ENCODE assay signal across 10 cellular contexts in genomic region chr5:32388429-32389111, GRCh38. TPM values are rescaled to one million over a fixed set of nuclear protein-coding genes. Genes with fewer than 3 reads are reported as not detected.
A peak's percentile ranks its signal among the peaks of the same experiment; 100 is the strongest.
DNase-seq lines count a peak whose midpoint lies in the region; ATAC-seq and TF ChIP-seq lines count a peak whose summit lies in the region.
"Had no signal": no experiment of that assay in that cellular context is flagged by ENCODE, and none has a peak within 500 bp of the region (broad histone marks: within the 10 kb centered on the region; RNA-seq: fewer than 3 reads in every experiment).

No MANE protein-coding gene starts in this region.

- peaks cover 49% of the 10 kb centered on the region for H3K36me3 Mint-ChIP-seq in activated CD8-positive, alpha-beta T cell treated with anti-CD3 and anti-CD28 coated beads for 36 hours (ENCODE audit: low read depth)
- H3K36me3 Mint-ChIP-seq in activated CD8-positive, alpha-beta T cell treated with anti-CD3 and anti-CD28 coated beads, Interleukin-2, amount 10 ng/mL, durations not matched to agents 7 days and 5 days (ENCODE audit: low read depth) = peaks cover 47% of the 10 kb centered on the region
- peaks cover 100% of the 10 kb centered on the region for H3K36me3 Mint-ChIP-seq in stimulated activated effector memory CD8-positive, alpha-beta T cell treated with anti-CD3 and anti-CD28 coated beads, Interleukin-12 subunit alpha, Interleukin-12 subunit beta, amount 100 ng/mL, for 72 hours

- H3K4me1 Mint-ChIP-seq in activated CD8-positive, alpha-beta T cell treated with anti-CD3 and anti-CD28 coated beads for 36 hours (ENCODE audit: low read depth) = peaks cover 2% of the 10 kb centered on the region
- no peaks in the 10 kb centered on the region for H3K4me1 Mint-ChIP-seq in activated CD8-positive, alpha-beta T cell treated with anti-CD3 and anti-CD28 coated beads, Interleukin-2, amount 10 ng/mL, durations not matched to agents 7 days and 5 days (ENCODE audit: low read depth)
- H3K4me1 Mint-ChIP-seq in stimulated activated effector memory CD8-positive, alpha-beta T cell treated with anti-CD3 and anti-CD28 coated beads, Interleukin-12 subunit alpha, Interleukin-12 subunit beta, amount 100 ng/mL, for 72 hours = peaks cover 19% of the 10 kb centered on the region

- no peaks in the 10 kb centered on the region for H3K9me3 Mint-ChIP-seq in activated CD8-positive, alpha-beta T cell treated with anti-CD3 and anti-CD28 coated beads for 36 hours
- H3K9me3 Mint-ChIP-seq in activated CD8-positive, alpha-beta T cell treated with anti-CD3 and anti-CD28 coated beads, Interleukin-2, amount 10 ng/mL, durations not matched to agents 7 days and 5 days (ENCODE audit: insufficient read depth) = no peaks in the 10 kb centered on the region
- no peaks in the 10 kb centered on the region for H3K9me3 Mint-ChIP-seq in stimulated activated effector memory CD8-positive, alpha-beta T cell treated with anti-CD3 and anti-CD28 coated beads, Interleukin-12 subunit alpha, Interleukin-12 subunit beta, amount 100 ng/mL, for 72 hours

- intact Hi-C loops in activated CD8-positive, alpha-beta T cell treated with anti-CD3 and anti-CD28 coated beads for 36 hours (cut with micrococcal nuclease) = no loop called here

- no peak for DNase-seq in activated CD8-positive, alpha-beta T cell treated with anti-CD3 and anti-CD28 coated beads for 36 hours
- DNase-seq in activated CD8-positive, alpha-beta T cell treated with anti-CD3 and anti-CD28 coated beads, Interleukin-2, amount 10 ng/mL, durations not matched to agents 7 days and 5 days = no peak
- peak; percentile 33 for DNase-seq in RPMI7951 (ENCODE audit: low read depth)
- peak; percentile 21 for DNase-seq in dermis blood vessel endothelial cell
- no peak for DNase-seq in stimulated activated effector memory CD8-positive, alpha-beta T cell treated with anti-CD3 and anti-CD28 coated beads, Interleukin-12 subunit alpha, Interleukin-12 subunit beta, amount 100 ng/mL, for 72 hours (ENCODE audit: low spot score in 2 of 2)
- no peak for DNase-seq in NCI-H1092 (lab: John Stamatoyannopoulos, UW)
- DNase-seq in Ammon's horn (ENCODE audit: low spot score) = no peak
- no peak for DNase-seq in stimulated activated naive CD4-positive, alpha-beta T cell (lab: John Stamatoyannopoulos, UW)
- DNase-seq: NCI-H1105 had no signal

- H3K27ac Mint-ChIP-seq in activated CD8-positive, alpha-beta T cell treated with anti-CD3 and anti-CD28 coated beads for 36 hours = peak overlapping the region; percentile 70
- no peak overlapping the region for H3K27ac Mint-ChIP-seq in activated CD8-positive, alpha-beta T cell treated with anti-CD3 and anti-CD28 coated beads, Interleukin-2, amount 10 ng/mL, durations not matched to agents 7 days and 5 days
- peak overlapping the region; percentile 35 for H3K27ac Mint-ChIP-seq in stimulated activated effector memory CD8-positive, alpha-beta T cell treated with anti-CD3 and anti-CD28 coated beads, Interleukin-12 subunit alpha, Interleukin-12 subunit beta, amount 100 ng/mL, for 72 hours

- H3K27me3 Mint-ChIP-seq in activated CD8-positive, alpha-beta T cell treated with anti-CD3 and anti-CD28 coated beads for 36 hours = no peaks in the 10 kb centered on the region
- no peaks in the 10 kb centered on the region for H3K27me3 Mint-ChIP-seq in activated CD8-positive, alpha-beta T cell treated with anti-CD3 and anti-CD28 coated beads, Interleukin-2, amount 10 ng/mL, durations not matched to agents 7 days and 5 days (ENCODE audit: low read depth)

- no peak for TF ChIP-seq CTCF in activated CD8-positive, alpha-beta T cell treated with anti-CD3 and anti-CD28 coated beads for 36 hours (IDR thresholded peaks at IDR 0.05)

- H3K4me3 Mint-ChIP-seq in activated CD8-positive, alpha-beta T cell treated with anti-CD3 and anti-CD28 coated beads for 36 hours = no peak overlapping the region
- H3K4me3 Mint-ChIP-seq in activated CD8-positive, alpha-beta T cell treated with anti-CD3 and anti-CD28 coated beads, Interleukin-2, amount 10 ng/mL, durations not matched to agents 7 days and 5 days = no peak overlapping the region
- H3K4me3 Mint-ChIP-seq in stimulated activated effector memory CD8-positive, alpha-beta T cell treated with anti-CD3 and anti-CD28 coated beads, Interleukin-12 subunit alpha, Interleukin-12 subunit beta, amount 100 ng/mL, for 72 hours = no peak overlapping the region

- no peak for ATAC-seq in activated CD8-positive, alpha-beta T cell treated with anti-CD3 and anti-CD28 coated beads for 36 hours
- no peak for ATAC-seq in activated CD8-positive, alpha-beta T cell treated with anti-CD3 and anti-CD28 coated beads, Interleukin-2, amount 10 ng/mL, durations not matched to agents 7 days and 5 days
- ATAC-seq in stimulated activated effector memory CD8-positive, alpha-beta T cell treated with anti-CD3 and anti-CD28 coated beads, Interleukin-12 subunit alpha, Interleukin-12 subunit beta, amount 100 ng/mL, for 72 hours = peak; percentile 62
- ATAC-seq: Panc1 had no signal

- POLR2A ChIA-PET in activated CD8-positive, alpha-beta T cell treated with anti-CD3 and anti-CD28 coated beads for 36 hours (lab: Charles Lee) = interaction anchor here (0.6 kb wide), 1 partner anchor 107 kb away, joined by 3 read pairs; no protein-coding TSS in a partner anchor
- POLR2A ChIA-PET in activated CD8-positive, alpha-beta T cell treated with anti-CD3 and anti-CD28 coated beads, Interleukin-2, amount 10 ng/mL, durations not matched to agents 7 days and 5 days (lab: Charles Lee) = interaction anchor here (0.6 kb wide), 1 partner anchor 1059 kb away, joined by 3 read pairs; no protein-coding TSS in a partner anchor

- CTCF ChIA-PET in activated CD8-positive, alpha-beta T cell treated with anti-CD3 and anti-CD28 coated beads for 36 hours (lab: Charles Lee) = interaction anchor here (1.2 to 2.7 kb wide), 2 partner anchors 101 to 202 kb away, joined by 3 to 8 read pairs; no protein-coding TSS in a partner anchor
- CTCF ChIA-PET in activated CD8-positive, alpha-beta T cell treated with anti-CD3 and anti-CD28 coated beads, Interleukin-2, amount 10 ng/mL, durations not matched to agents 7 days and 5 days (lab: Charles Lee) = interaction anchor here (1.2 kb wide), 1 partner anchor 156 kb away, joined by 3 read pairs; no protein-coding TSS in a partner anchor

RNA-seq across cellular contexts. Expression of gene ZFR, which starts 56.0 kb away (rescaled TPM):
- 10 to 100 TPM; 56.8 to 59.2 TPM for total RNA-seq in activated CD8-positive, alpha-beta T cell treated with anti-CD3 and anti-CD28 coated beads for 36 hours
- total RNA-seq in activated CD8-positive, alpha-beta T cell treated with anti-CD3 and anti-CD28 coated beads, Interleukin-2, amount 10 ng/mL, durations not matched to agents 7 days and 5 days = 10 to 100 TPM; 46.3 to 48.7 TPM
- 52.2 and 77.4 TPM in 2 replicates for total RNA-seq in RPMI7951 (2014; rRNA removed; shearing (Covaris generic))
- 72.8 and 89.7 TPM in 2 replicates for total RNA-seq in dermis blood vessel endothelial cell

Comparison
In these comparisons a context has a peak if more than half of its experiments do, and no peak if none do; other contexts are left out.
1. DNase-seq: peak in RPMI7951 (single experiment) and dermis blood vessel endothelial cell (single experiment); none in activated CD8-positive, alpha-beta T cell treated with anti-CD3 and anti-CD28 coated beads for 36 hours (single experiment), activated CD8-positive, alpha-beta T cell treated with anti-CD3 and anti-CD28 coated beads, Interleukin-2, amount 10 ng/mL, durations not matched to agents 7 days and 5 days (single experiment), stimulated activated effector memory CD8-positive, alpha-beta T cell treated with anti-CD3 and anti-CD28 coated beads, Interleukin-12 subunit alpha, Interleukin-12 subunit beta, amount 100 ng/mL, for 72 hours (0 of 2), NCI-H1092 (single experiment), Ammon's horn (single experiment) and stimulated activated naive CD4-positive, alpha-beta T cell (0 of 6).